8 cellular contexts compared by ENCODE assay signal in genomic region chr4:98928131-98928504, GRCh38. TPM values are rescaled to one million over a fixed set of nuclear protein-coding genes. Genes with fewer than 3 reads are reported as not detected.
DNase-seq lines count a peak whose midpoint lies in the region; ATAC-seq and TF ChIP-seq lines count a peak whose summit lies in the region.

No MANE protein-coding gene starts in this region.

- H3K4me3 Mint-ChIP-seq in IgD-negative memory B cell = peak overlapping the region; percentile 95 to 99 (median 98)

- ATAC-seq in GM21515 (IDR thresholded peaks at IDR 0.05; ENCODE audit: unreplicated experiment) = peak; percentile 39
- peak; percentile 42 for ATAC-seq in gastroesophageal sphincter

- peaks cover 4% of the 10 kb centered on the region for H3K36me3 Mint-ChIP-seq in IgD-negative memory B cell

- H3K27me3 ChIP-seq in gastroesophageal sphincter = no peaks in the 10 kb centered on the region

- no peak for TF ChIP-seq POLR2A in gastroesophageal sphincter (IDR thresholded peaks at IDR 0.05)

- peaks cover 0 to 8% of the 10 kb centered on the region in 2 donors for H3K36me3 ChIP-seq in gastroesophageal sphincter

- peaks cover 29 to 51% (median 42%) of the 10 kb centered on the region in 3 donors for H3K4me1 Mint-ChIP-seq in IgD-negative memory B cell

- peak in 1 of 4 experiments; percentile 0 for TF ChIP-seq CTCF in gastroesophageal sphincter (IDR thresholded peaks at IDR 0.05)

- H3K4me1 ChIP-seq in gastroesophageal sphincter = peaks cover 0 to 40% (median 3%) of the 10 kb centered on the region in 3 donors

- H3K27ac Mint-ChIP-seq in IgD-negative memory B cell = peak overlapping the region; percentile 97 to 100 (median 99)

- TF ChIP-seq EP300 in gastroesophageal sphincter (IDR thresholded peaks at IDR 0.05) = no peak

- WGBS in gastroesophageal sphincter (ENCODE audit: low coverage in 1 of 2), 2 donors = 0% methylated on average over 1 to 6 of the region's 26 CpGs

- H3K4me3 ChIP-seq in gastroesophageal sphincter = peak overlapping the region; percentile 88 to 98

- H3K27ac ChIP-seq in gastroesophageal sphincter (peak overlapping the region; percentile 73 to 99 (median 95)), temporal lobe (ENCODE audit: low read depth, low read length) (peak overlapping the region; percentile 85)

- no peaks in the 10 kb centered on the region for H3K9me3 Mint-ChIP-seq in IgD-negative memory B cell

- DNase-seq in DMS53 treated with DMSO at 0.1 percent for 48 hours (lab: John Stamatoyannopoulos, UW; ENCODE audit: unreplicated experiment) (peak; percentile 46), SHP77 treated with DMSO at 0.1 percent for 48 hours (lab: John Stamatoyannopoulos, UW) (peak; percentile 13), nucleus accumbens (lab: John Stamatoyannopoulos, UW) (peak in 47 of 56 donors; percentile 3 to 79 (median 55))
- peak; percentile 76 for DNase-seq in activated naive CD4-positive, alpha-beta T cell treated with Interleukin-2 at 50 U/mL for 16 hours

- no peaks in the 10 kb centered on the region for H3K27me3 Mint-ChIP-seq in IgD-negative memory B cell

- H3K9me3 ChIP-seq in gastroesophageal sphincter = no peaks in the 10 kb centered on the region

RNA-seq across cellular contexts. Expression of gene EIF4E, which starts 0.8 kb away (rescaled TPM):
- 66.7 TPM for polyA plus RNA-seq in IgD-negative memory B cell
- total RNA-seq in gastroesophageal sphincter (100 to 1,000 TPM in 2 of 4 donors, 10 to 100 TPM in 2; 68.3 to 112 (median 97.5) TPM), temporal lobe (174 TPM)

Comparison
In these comparisons a context has a peak if more than half of its experiments do, and no peak if none do; other contexts are left out.
1. Peak in every context shown above with its lines: DNase-seq, ATAC-seq, H3K4me3 ChIP-seq and H3K27ac ChIP-seq.
2. DNase-seq: peak in every context shown above with its lines; median percentile 76 in activated naive CD4-positive, alpha-beta T cell treated with Interleukin-2 at 50 U/mL for 16 hours; 55 in nucleus accumbens; 46 in DMS53 treated with DMSO at 0.1 percent for 48 hours; 13 in SHP77 treated with DMSO at 0.1 percent for 48 hours.